8 cellular contexts compared by ENCODE assay signal in genomic region chr1:244353572-244354091, GRCh38.
DNase-seq lines count a peak whose midpoint lies in the region; ATAC-seq and TF ChIP-seq lines count a peak whose summit lies in the region.

No MANE protein-coding gene starts in this region.

- no peaks in the 10 kb centered on the region for H3K27me3 ChIP-seq in RWPE2 (ENCODE audit: insufficient read depth, poor library complexity, severe bottlenecking)
- H3K27me3 ChIP-seq in neuron (ENCODE audit: insufficient read depth, low read length), result no peaks in the 10 kb centered on the region

- peak overlapping the region; percentile 31 for H3K27ac ChIP-seq in RWPE2 (ENCODE audit: poor library complexity, severe bottlenecking)

- peak; percentile 19 for DNase-seq in activated CD8-positive, alpha-beta memory T cell treated with anti-CD3 and anti-CD28 coated beads, Interleukin-2, amount 50 U/mL, for 4 hours
- no peak for DNase-seq in activated CD8-positive, alpha-beta memory T cell treated with anti-CD3 and anti-CD28 coated beads for 24 hours
- DNase-seq in RWPE2 (ENCODE audit: low spot score) (peak; percentile 76), NCI-H2171 treated with DMSO at 0.1 percent for 48 hours (lab: John Stamatoyannopoulos, UW) (no peak)

- H2AFZ ChIP-seq in neuron (ENCODE audit: low read depth, low read length), result peak overlapping the region; percentile 39

- H3K4me1 ChIP-seq in RWPE2 (ENCODE audit: insufficient read depth, poor library complexity, severe bottlenecking) (peaks cover 14% of the 10 kb centered on the region), neuron (ENCODE audit: insufficient read depth, low read length) (peaks cover 28% of the 10 kb centered on the region)

- no peaks in the 10 kb centered on the region for H3K9me3 ChIP-seq in RWPE2 (ENCODE audit: severe bottlenecking)
- H3K9me3 ChIP-seq in neuron (ENCODE audit: low read length), result no peaks in the 10 kb centered on the region

- H3K4me3 ChIP-seq in RWPE2 (ENCODE audit: severe bottlenecking) (no peak overlapping the region), neuron (ENCODE audit: low read length) (no peak overlapping the region)

- no peaks in the 10 kb centered on the region for H3K36me3 ChIP-seq in RWPE2 (ENCODE audit: low read depth)
- H3K36me3 ChIP-seq in neuron (ENCODE audit: insufficient read depth, low read length), result no peaks in the 10 kb centered on the region

- ATAC-seq in HG03045 (IDR thresholded peaks at IDR 0.05; ENCODE audit: unreplicated experiment) (peak; percentile 79), RWPE2 (ENCODE audit: low read depth) (peak; percentile 100), esophagus mucosa (peak; percentile 100), HG03025 (IDR thresholded peaks at IDR 0.05; ENCODE audit: low FRiP score, unreplicated experiment) (no peak)

- TF ChIP-seq CTCF in RWPE2 (IDR thresholded peaks at IDR 0.05; ENCODE audit: poor library complexity, severe bottlenecking), result no peak

Comparison
In these comparisons a context has a peak if more than half of its experiments do, and no peak if none do; other contexts are left out.
1. DNase-seq: peak in activated CD8-positive, alpha-beta memory T cell treated with anti-CD3 and anti-CD28 coated beads, Interleukin-2, amount 50 U/mL, for 4 hours (single experiment) and RWPE2 (single experiment); none in activated CD8-positive, alpha-beta memory T cell treated with anti-CD3 and anti-CD28 coated beads for 24 hours (single experiment) and NCI-H2171 treated with DMSO at 0.1 percent for 48 hours (single experiment).